ENCODE assay signal across 7 cellular contexts in the genomic region with DNA sequence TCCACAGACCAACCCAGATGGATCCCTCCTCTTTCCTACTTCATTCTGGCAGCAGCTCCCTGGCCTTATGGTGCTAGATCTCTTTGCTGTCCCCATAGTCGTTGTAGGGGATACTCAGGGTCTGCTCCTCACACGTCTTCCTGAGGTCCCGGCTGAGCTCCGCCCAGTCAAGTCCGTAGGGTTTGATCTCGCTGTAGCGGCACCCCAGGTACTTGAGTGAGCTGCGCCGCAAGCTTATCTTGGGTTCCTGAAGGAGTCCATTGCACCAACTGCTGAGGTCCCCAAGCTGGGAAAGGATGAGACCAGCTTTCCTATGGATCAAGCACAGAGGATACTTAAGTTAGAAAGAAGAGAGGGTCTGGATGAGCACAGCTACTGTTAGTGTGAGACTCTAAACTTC.
"Had no signal": no experiment of that assay in that cellular context is flagged by ENCODE, and none has a peak within 500 bp of the region (broad histone marks: within the 10 kb centered on the region; RNA-seq: fewer than 3 reads in every experiment).

No MANE protein-coding gene starts in this region.

- DNase-seq: IMR-90, KBM-7, KG1 had no signal

- H3K4me2 ChIP-seq: KMS-11 had no signal

- H3K9ac ChIP-seq: KMS-11 had no signal

- ATAC-seq: HepG2 had no signal

- FAIRE-seq: HepG2, HTR-8/SVneo had no signal

- H3K27ac ChIP-seq: HL-60, KMS-11 had no signal
